Comparison of ENCODE assay signal across 26 cellular contexts in genomic region chr16:78642621-78643285, GRCh38.
DNase-seq lines count a peak whose midpoint lies in the region; ATAC-seq, FAIRE-seq and TF ChIP-seq lines count a peak whose summit lies in the region.
"Had no signal": no experiment of that assay in that cellular context is flagged by ENCODE, and none has a peak within 500 bp of the region (broad histone marks: within the 10 kb centered on the region; RNA-seq: fewer than 3 reads in every experiment).

No MANE protein-coding gene starts in this region.

- H3K9me3 Mint-ChIP-seq in endodermal cell (peaks cover 1% of the 10 kb centered on the region), neural progenitor cell (peaks cover 6% of the 10 kb centered on the region), nephron progenitor cell (peaks cover 9% of the 10 kb centered on the region)
- H3K9me3 Mint-ChIP-seq in naive thymus-derived CD4-positive, alpha-beta T cell: peaks cover 0 to 2% (median 0%) of the 10 kb centered on the region in 11 donors
- H3K9me3 Mint-ChIP-seq: CD4-positive, alpha-beta T cell; CD8-positive, alpha-beta memory T cell; GM23338; H9 had no signal

- H3K4me1 Mint-ChIP-seq in endodermal cell: peaks cover 39% of the 10 kb centered on the region
- H3K4me1 Mint-ChIP-seq in neural progenitor cell: peaks cover 60% of the 10 kb centered on the region
- peaks cover 0 to 3% (median 0%) of the 10 kb centered on the region in 7 donors for H3K4me1 Mint-ChIP-seq in naive thymus-derived CD4-positive, alpha-beta T cell
- peaks cover 49% of the 10 kb centered on the region for H3K4me1 Mint-ChIP-seq in nephron progenitor cell

- ATAC-seq in naive thymus-derived CD4-positive, alpha-beta T cell: no peak
- ATAC-seq: A549, GM12878, GM23338, HCT116 had no signal

- H3K9me3 ChIP-seq in endodermal cell (ENCODE audit: control insufficient read depth, low read length) (no peaks in the 10 kb centered on the region), neural progenitor cell (ENCODE audit: low read depth) (no peaks in the 10 kb centered on the region)
- H3K9me3 ChIP-seq in naive thymus-derived CD4-positive, alpha-beta T cell (ENCODE audit: control insufficient read depth in 2 of 3, low read length in 3 of 3): no peaks in the 10 kb centered on the region
- H3K9me3 ChIP-seq: A549; BE2C; BLaER1 treated with 17β-estradiol and CSF1 and Interleukin-3, amounts not matched to agents 10 nM and 100 nM had no signal

- H2AFZ ChIP-seq in neural progenitor cell (replicated peaks): no peak overlapping the region
- H2AFZ ChIP-seq: GM23338 had no signal

- FAIRE-seq in islet of Langerhans (lab: Jason Lieb, UNC): peak; percentile 47
- FAIRE-seq: A549, D721Med, GM12878, GM18507 had no signal

- POLR2A ChIA-PET in naive thymus-derived CD4-positive, alpha-beta T cell (lab: Charles Lee): no interaction called here

- peaks cover 16% of the 10 kb centered on the region for H3F3A ChIP-seq in neural progenitor cell (ENCODE audit: low read depth)

- DNase-seq in HuH-7.5 (ENCODE audit: low spot score): peak; percentile 19
- DNase-seq in endodermal cell: no peak
- DNase-seq in neural progenitor cell (ENCODE audit: low spot score): no peak
- no peak for DNase-seq in naive thymus-derived CD4-positive, alpha-beta T cell
- DNase-seq in nephron progenitor cell: no peak
- no peak for DNase-seq in activated T-cell treated with anti-CD3 and anti-CD28 coated beads for 4 hours
- DNase-seq: 8988T; ACHN; AML-193; BE2C; CD4-positive, alpha-beta T cell; CD8-positive, alpha-beta memory T cell; DMS 273 treated with DMSO at 0.1 percent for 48 hours; DMS79; EL; GDM1; H9 had no signal

- 81 to 86% methylated on average over 4 to 6 of the region's 6 CpGs for WGBS in endodermal cell (ENCODE audit: insufficient coverage in 1 of 2, insufficient read length in 1 of 2), 2 experiments

- H3K4me1 ChIP-seq in endodermal cell (ENCODE audit: control insufficient read depth, insufficient read depth, low read length): peaks cover 17% of the 10 kb centered on the region
- H3K4me1 ChIP-seq in neural progenitor cell: peaks cover 36% of the 10 kb centered on the region
- H3K4me1 ChIP-seq in naive thymus-derived CD4-positive, alpha-beta T cell (ENCODE audit: control insufficient read depth in 2 of 2, insufficient read depth in 2 of 2, low read length in 2 of 2): no peaks in the 10 kb centered on the region
- H3K4me1 ChIP-seq: A549, BE2C had no signal

- H3K4me3 ChIP-seq in endodermal cell (ENCODE audit: low read length): no peak overlapping the region
- H3K4me3 ChIP-seq in neural progenitor cell: no peak overlapping the region
- no peak overlapping the region for H3K4me3 ChIP-seq in naive thymus-derived CD4-positive, alpha-beta T cell (ENCODE audit: low read length)
- H3K4me3 ChIP-seq: A549; BLaER1 treated with 17β-estradiol and CSF1 and Interleukin-3, amounts not matched to agents 10 nM and 100 nM; GM12878; GM23338 had no signal

- H3K9ac ChIP-seq in endodermal cell (ENCODE audit: extremely low read depth, low read length, poor library complexity, severe bottlenecking): no peak overlapping the region
- no peak overlapping the region for H3K9ac ChIP-seq in neural progenitor cell
- H3K9ac ChIP-seq: BLaER1 treated with 17β-estradiol and CSF1 and Interleukin-3, amounts not matched to agents 10 nM and 100 nM had no signal

- TF ChIP-seq CTCF in endodermal cell (conservative IDR thresholded peaks at IDR 0.05) (no peak), neural progenitor cell (IDR thresholded peaks at IDR 0.05) (no peak), nephron progenitor cell (IDR thresholded peaks at IDR 0.05) (no peak)

- H3K27me3 ChIP-seq in endodermal cell (ENCODE audit: control insufficient read depth, insufficient read depth, low read length, poor library complexity, severe bottlenecking) (no peaks in the 10 kb centered on the region), neural progenitor cell (no peaks in the 10 kb centered on the region)
- no peaks in the 10 kb centered on the region for H3K27me3 ChIP-seq in naive thymus-derived CD4-positive, alpha-beta T cell (ENCODE audit: control insufficient read depth in 2 of 2, insufficient read depth in 2 of 2, low read length in 2 of 2)
- H3K27me3 ChIP-seq: BE2C; BLaER1 treated with 17β-estradiol and CSF1 and Interleukin-3, amounts not matched to agents 10 nM and 100 nM had no signal

- no peaks in the 10 kb centered on the region for H3K79me2 ChIP-seq in neural progenitor cell (ENCODE audit: low read depth)

- H4K20me1 ChIP-seq in neural progenitor cell (ENCODE audit: low read depth): peaks cover 5% of the 10 kb centered on the region
- H4K20me1 ChIP-seq: BLaER1 treated with 17β-estradiol and CSF1 and Interleukin-3, amounts not matched to agents 10 nM and 100 nM had no signal

- CTCF ChIA-PET in naive thymus-derived CD4-positive, alpha-beta T cell (lab: Charles Lee): no interaction called here

- H3K27me3 Mint-ChIP-seq in endodermal cell (ENCODE audit: insufficient read depth): peaks cover 3% of the 10 kb centered on the region
- H3K27me3 Mint-ChIP-seq in neural progenitor cell (ENCODE audit: insufficient read depth, low read depth): peaks cover 8% of the 10 kb centered on the region
- peaks cover 0 to 24% (median 8%) of the 10 kb centered on the region in 5 donors for H3K27me3 Mint-ChIP-seq in naive thymus-derived CD4-positive, alpha-beta T cell
- H3K27me3 Mint-ChIP-seq in nephron progenitor cell (ENCODE audit: low read depth, poor library complexity): peaks cover 16% of the 10 kb centered on the region
- H3K27me3 Mint-ChIP-seq: CD4-positive, alpha-beta T cell had no signal

- H3K4me3 Mint-ChIP-seq in endodermal cell: peak overlapping the region; percentile 5
- no peak overlapping the region for H3K4me3 Mint-ChIP-seq in neural progenitor cell
- no peak overlapping the region for H3K4me3 Mint-ChIP-seq in naive thymus-derived CD4-positive, alpha-beta T cell
- no peak overlapping the region for H3K4me3 Mint-ChIP-seq in nephron progenitor cell
- H3K4me3 Mint-ChIP-seq: CD14-positive monocyte; CD4-positive, alpha-beta T cell; CD8-positive, alpha-beta memory T cell; GM23338; H9 had no signal

- no peaks in the 10 kb centered on the region for H3K36me3 Mint-ChIP-seq in endodermal cell (ENCODE audit: low read depth)
- peaks cover 4% of the 10 kb centered on the region for H3K36me3 Mint-ChIP-seq in neural progenitor cell
- H3K36me3 Mint-ChIP-seq in naive thymus-derived CD4-positive, alpha-beta T cell: peaks cover 0 to 11% (median 6%) of the 10 kb centered on the region in 5 donors
- H3K36me3 Mint-ChIP-seq in nephron progenitor cell (ENCODE audit: low read depth): peaks cover 6% of the 10 kb centered on the region
- H3K36me3 Mint-ChIP-seq: CD14-positive monocyte had no signal

- intact Hi-C loops in naive thymus-derived CD4-positive, alpha-beta T cell (cut with micrococcal nuclease): no loop called here

- no peak overlapping the region for H3K4me2 ChIP-seq in neural progenitor cell
- H3K4me2 ChIP-seq: A549; BLaER1 treated with 17β-estradiol and CSF1 and Interleukin-3, amounts not matched to agents 10 nM and 100 nM; GM23338 had no signal

- H3K36me3 ChIP-seq in endodermal cell (ENCODE audit: control insufficient read depth, insufficient read depth, low read length) (no peaks in the 10 kb centered on the region), neural progenitor cell (no peaks in the 10 kb centered on the region)
- no peaks in the 10 kb centered on the region for H3K36me3 ChIP-seq in naive thymus-derived CD4-positive, alpha-beta T cell (ENCODE audit: control insufficient read depth in 2 of 3, insufficient read depth in 3 of 3, low read length in 3 of 3)
- H3K36me3 ChIP-seq: BE2C; BLaER1 treated with 17β-estradiol and CSF1 and Interleukin-3, amounts not matched to agents 10 nM and 100 nM had no signal

- H3K27ac ChIP-seq in endodermal cell (ENCODE audit: low read depth, low read length): no peak overlapping the region
- no peak overlapping the region for H3K27ac ChIP-seq in neural progenitor cell
- no peak overlapping the region for H3K27ac ChIP-seq in naive thymus-derived CD4-positive, alpha-beta T cell (ENCODE audit: low read depth, low read length)
- H3K27ac ChIP-seq: A549; BLaER1 treated with 17β-estradiol and CSF1 and Interleukin-3, amounts not matched to agents 10 nM and 100 nM had no signal

- H3K27ac Mint-ChIP-seq in endodermal cell: no peak overlapping the region
- peak overlapping the region; percentile 23 for H3K27ac Mint-ChIP-seq in neural progenitor cell
- no peak overlapping the region for H3K27ac Mint-ChIP-seq in naive thymus-derived CD4-positive, alpha-beta T cell
- H3K27ac Mint-ChIP-seq in nephron progenitor cell: no peak overlapping the region
- H3K27ac Mint-ChIP-seq: CD14-positive monocyte; CD4-positive, alpha-beta T cell; CD8-positive, alpha-beta memory T cell; GM23338; H9 had no signal
